ENCODE assay signal across 8 cellular contexts in genomic region chr15:74835312-74835823, GRCh38. TPM values are rescaled to one million over a fixed set of nuclear protein-coding genes. Genes with fewer than 3 reads are reported as not detected.
A peak's percentile ranks its signal among the peaks of the same experiment; 100 is the strongest.
DNase-seq lines count a peak whose midpoint lies in the region; ATAC-seq and TF ChIP-seq lines count a peak whose summit lies in the region.

No MANE protein-coding gene starts in this region.

- DNase-seq in A172 (ENCODE audit: low spot score) = peak; percentile 56
- DNase-seq in NOMO-1 treated with DMSO at 0.1 percent for 48 hours (lab: John Stamatoyannopoulos, UW; ENCODE audit: unreplicated experiment) = peak; percentile 20
- DNase-seq in activated T-cell treated with anti-CD3 and anti-CD28 coated beads, Interleukin-2, amount 50 U/mL, for 24 hours = peak; percentile 68
- peak; percentile 34 for DNase-seq in fibroblast of villous mesenchyme (ENCODE audit: low read depth)

- no peak overlapping the region for H3K9ac ChIP-seq in parathyroid adenoma

- no peak overlapping the region for H3K4me2 ChIP-seq in parathyroid adenoma (ENCODE audit: low read length)

- H3K4me1 ChIP-seq in parathyroid adenoma = peaks cover 37% of the 10 kb centered on the region

- TF ChIP-seq CTCF in GM12873 (IDR thresholded peaks at IDR 0.05; ENCODE audit: insufficient read depth, low read depth, low read length, missing control alignments) (peak; percentile 85), fibroblast of villous mesenchyme (IDR thresholded peaks at IDR 0.05; ENCODE audit: insufficient read depth, low read depth, low read length) (peak; percentile 90), parathyroid adenoma (IDR thresholded peaks at IDR 0.05) (peak; percentile 70)

- H3K4me3 ChIP-seq in fibroblast of villous mesenchyme (ENCODE audit: low read depth, low read length) (no peak overlapping the region), parathyroid adenoma (ENCODE audit: low read depth, low read length) (no peak overlapping the region)

- peak overlapping the region; percentile 98 for H3K27ac ChIP-seq in parathyroid adenoma

- H2AFZ ChIP-seq in parathyroid adenoma = no peak overlapping the region

- no peaks in the 10 kb centered on the region for H3K27me3 ChIP-seq in parathyroid adenoma (ENCODE audit: control insufficient read depth, insufficient read depth, low read length)

- peaks cover 2% of the 10 kb centered on the region for H3K4me1 Mint-ChIP-seq in activated T-cell treated with anti-CD3 and anti-CD28 coated beads, Interleukin-2, amount 50 U/mL, for 24 hours (ENCODE audit: low read depth)

- no peaks in the 10 kb centered on the region for H3K9me3 Mint-ChIP-seq in activated T-cell treated with anti-CD3 and anti-CD28 coated beads, Interleukin-2, amount 50 U/mL, for 24 hours

- H3K27me3 Mint-ChIP-seq in activated T-cell treated with anti-CD3 and anti-CD28 coated beads, Interleukin-2, amount 50 U/mL, for 24 hours = no peaks in the 10 kb centered on the region

- ATAC-seq in HG03097 (IDR thresholded peaks at IDR 0.05; ENCODE audit: low FRiP score, unreplicated experiment) (no peak), GM18867 (IDR thresholded peaks at IDR 0.05; ENCODE audit: unreplicated experiment) (no peak)

- H3K9me3 ChIP-seq in parathyroid adenoma (ENCODE audit: control insufficient read depth, low read length) = no peaks in the 10 kb centered on the region

- no peak overlapping the region for H3K4me3 Mint-ChIP-seq in activated T-cell treated with anti-CD3 and anti-CD28 coated beads, Interleukin-2, amount 50 U/mL, for 24 hours

- H3K27ac Mint-ChIP-seq in activated T-cell treated with anti-CD3 and anti-CD28 coated beads, Interleukin-2, amount 50 U/mL, for 24 hours = no peak overlapping the region

- peaks cover 44% of the 10 kb centered on the region for H3K36me3 Mint-ChIP-seq in activated T-cell treated with anti-CD3 and anti-CD28 coated beads, Interleukin-2, amount 50 U/mL, for 24 hours (ENCODE audit: low read depth)

- H3K79me2 ChIP-seq in parathyroid adenoma = no peaks in the 10 kb centered on the region

- H3K36me3 ChIP-seq in parathyroid adenoma (ENCODE audit: control insufficient read depth, insufficient read depth, low read length) = no peaks in the 10 kb centered on the region

RNA-seq across cellular contexts. Expression of gene ULK3, which starts 7.6 kb away (rescaled TPM):
- total RNA-seq in A172 (2014; rRNA removed; shearing (Covaris generic)) = 35.9 and 40.1 TPM in 2 replicates
- total RNA-seq in fibroblast of villous mesenchyme = 15.5 and 17.3 TPM in 2 replicates

RNA-seq across cellular contexts. Expression of gene CPLX3, which starts 8.9 kb away (rescaled TPM):
- not detected in 2 replicates for total RNA-seq in A172 (2014; rRNA removed; shearing (Covaris generic))
- not detected in 2 replicates for total RNA-seq in fibroblast of villous mesenchyme

RNA-seq across cellular contexts. Expression of gene LMAN1L, which starts 22.7 kb away (rescaled TPM):
- not detected in 2 replicates for total RNA-seq in A172 (2014; rRNA removed; shearing (Covaris generic))
- not detected in 2 replicates for total RNA-seq in fibroblast of villous mesenchyme

RNA-seq across cellular contexts. Expression of gene SCAMP2, which starts 37.8 kb away (rescaled TPM):
- total RNA-seq in A172 (2014; rRNA removed; shearing (Covaris generic)) = 36.1 and 39.7 TPM in 2 replicates
- 25.1 and 33.7 TPM in 2 replicates for total RNA-seq in fibroblast of villous mesenchyme

RNA-seq across cellular contexts. Expression of gene CSK, which starts 53.5 kb away (rescaled TPM):
- 28.3 and 29.8 TPM in 2 replicates for total RNA-seq in A172 (2014; rRNA removed; shearing (Covaris generic))
- 32.2 and 33.2 TPM in 2 replicates for total RNA-seq in fibroblast of villous mesenchyme
